In genomic region chr3:57199895-57200297, GRCh38 we compare ENCODE assay signal across 16 cellular contexts.
"Had no signal": no experiment of that assay in that cellular context is flagged by ENCODE, and none has a peak within 500 bp of the region (broad histone marks: within the 10 kb centered on the region; RNA-seq: fewer than 3 reads in every experiment).

Gene HESX1 (minus strand): TSS chr3:57199978. CDS start chr3:57199918, 60 bp downstream.

- H3K4me3 Mint-ChIP-seq: activated CD4-positive, alpha-beta memory T cell treated with anti-CD3 and anti-CD28 coated beads for 36 hours; activated naive CD8-positive, alpha-beta T cell; dendritic cell treated with granulocyte-macrophage colony-stimulating factor and Interleukin-4, amounts not matched to agents 40 ng/mL and 50 ng/mL, for 4 days; effector memory CD8-positive, alpha-beta T cell; natural killer cell; stimulated activated memory B cell treated with anti-CD40 and anti-IgM and Interleukin-4, amounts not matched to agents 10 μg/mL and 1 μg/mL and 100 μg/mL, for 72 hours; T-helper 2 cell treated with Interferon-gamma antibody and Interleukin-4, amounts not matched to agents 5 μg/mL and 100 μg/mL, for 36 hours had no signal

- H3K4me1 Mint-ChIP-seq: natural killer cell; stimulated activated memory B cell treated with anti-CD40 and anti-IgM and Interleukin-4, amounts not matched to agents 10 μg/mL and 1 μg/mL and 100 μg/mL, for 72 hours had no signal

- H3K4me1 ChIP-seq: psoas muscle, right lobe of liver, tibial nerve had no signal

- H3K27me3 Mint-ChIP-seq: dendritic cell treated with granulocyte-macrophage colony-stimulating factor and Interleukin-4, amounts not matched to agents 40 ng/mL and 50 ng/mL, for 4 days had no signal

- H3K27ac ChIP-seq: brain microvascular endothelial cell, psoas muscle, right lobe of liver, tibial nerve had no signal

- H3K9me3 Mint-ChIP-seq: activated CD4-positive, alpha-beta memory T cell treated with anti-CD3 and anti-CD28 coated beads for 36 hours; dendritic cell treated with granulocyte-macrophage colony-stimulating factor and Interleukin-4, amounts not matched to agents 40 ng/mL and 50 ng/mL, for 4 days; effector memory CD8-positive, alpha-beta T cell; stimulated activated memory B cell treated with anti-CD40 and anti-IgM and Interleukin-4, amounts not matched to agents 10 μg/mL and 1 μg/mL and 100 μg/mL, for 72 hours; T-helper 2 cell treated with Interferon-gamma antibody and Interleukin-4, amounts not matched to agents 5 μg/mL and 100 μg/mL, for 36 hours had no signal

- H3K36me3 Mint-ChIP-seq: activated CD4-positive, alpha-beta memory T cell treated with anti-CD3 and anti-CD28 coated beads for 36 hours; activated naive CD8-positive, alpha-beta T cell; natural killer cell; stimulated activated memory B cell treated with anti-CD40 and anti-IgM and Interleukin-4, amounts not matched to agents 10 μg/mL and 1 μg/mL and 100 μg/mL, for 72 hours had no signal

- H3K27me3 ChIP-seq: brain microvascular endothelial cell, right lobe of liver, tibial nerve had no signal

- H3K27ac Mint-ChIP-seq: activated CD4-positive, alpha-beta memory T cell treated with anti-CD3 and anti-CD28 coated beads for 36 hours; activated naive CD8-positive, alpha-beta T cell; dendritic cell treated with granulocyte-macrophage colony-stimulating factor and Interleukin-4, amounts not matched to agents 40 ng/mL and 50 ng/mL, for 4 days; effector memory CD8-positive, alpha-beta T cell; natural killer cell; stimulated activated memory B cell treated with anti-CD40 and anti-IgM and Interleukin-4, amounts not matched to agents 10 μg/mL and 1 μg/mL and 100 μg/mL, for 72 hours; T-helper 2 cell treated with Interferon-gamma antibody and Interleukin-4, amounts not matched to agents 5 μg/mL and 100 μg/mL, for 36 hours had no signal

- H3K9me3 ChIP-seq: psoas muscle, right lobe of liver, tibial nerve had no signal

- ATAC-seq: effector memory CD8-positive, alpha-beta T cell; left colon; natural killer cell; psoas muscle; right lobe of liver; stimulated activated memory B cell treated with anti-CD40 and anti-IgM and Interleukin-4, amounts not matched to agents 10 μg/mL and 1 μg/mL and 100 μg/mL, for 72 hours had no signal

- DNase-seq: activated CD4-positive, alpha-beta memory T cell treated with anti-CD3 and anti-CD28 coated beads for 36 hours; activated CD4-positive, alpha-beta T cell treated with anti-CD3 and anti-CD28 coated beads for 1 hour; activated gamma-delta T cell; activated T-cell treated with anti-CD3 and anti-CD28 coated beads, Interleukin-2, amount 50 U/mL, for 48 hours; brain microvascular endothelial cell; effector memory CD8-positive, alpha-beta T cell; left colon; mammary epithelial cell; natural killer cell; psoas muscle; right lobe of liver had no signal
